14 cellular contexts compared by ENCODE assay signal in the genomic region with DNA sequence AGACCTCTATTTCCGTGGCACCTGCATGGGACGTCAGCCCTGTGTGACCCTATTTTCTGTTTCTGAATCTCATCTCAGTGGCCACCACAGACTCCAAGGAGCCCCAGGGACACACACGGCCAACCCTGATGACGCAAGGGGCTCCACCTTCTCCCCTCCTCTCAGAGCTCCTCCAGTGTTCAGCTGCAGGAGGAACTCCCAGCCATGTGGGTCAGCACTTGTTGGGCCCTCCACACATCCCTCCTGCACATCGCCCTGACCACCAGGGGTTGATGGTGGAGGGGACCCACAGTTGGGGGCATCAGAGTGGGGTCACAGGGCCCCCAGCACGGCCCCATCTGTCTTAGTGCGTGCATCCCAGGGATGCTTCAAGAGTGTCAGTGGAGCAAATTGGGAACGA.
"Had no signal": no experiment of that assay in that cellular context is flagged by ENCODE, and none has a peak within 500 bp of the region (broad histone marks: within the 10 kb centered on the region; RNA-seq: fewer than 3 reads in every experiment).

No MANE protein-coding gene starts in this region.

- DNase-seq: activated naive CD4-positive, alpha-beta T cell treated with anti-CD3 and anti-CD28 coated beads, Interleukin-2, amount 50 U/mL, for 16 hours; heart right ventricle; mammary epithelial cell; naive thymus-derived CD4-positive, alpha-beta T cell; SK-N-SH; small intestine; stimulated activated CD4-positive, alpha-beta T cell treated with anti-CD3 and anti-CD28 coated beads, Interleukin-4, amount 100 ng/mL, for 4 hours; stimulated activated naive CD8-positive, alpha-beta T cell treated with anti-CD3 and anti-CD28 coated beads, Interleukin-15, Interleukin-2, amounts not matched to agents 100 U/mL and 50 U/mL, for 24 hours; T-helper 1 cell; T1000 had no signal

- H3K4me3 Mint-ChIP-seq: activated T-helper 17 cell treated with anti-CD3 and anti-CD28 coated beads, Interleukin-2, amount 50 U/mL, for 72 hours; naive thymus-derived CD4-positive, alpha-beta T cell had no signal

- H3K27me3 ChIP-seq: right atrium auricular region had no signal

- H3K27ac ChIP-seq: gastroesophageal sphincter, heart right ventricle, right atrium auricular region, VCaP had no signal

- H3K4me1 Mint-ChIP-seq: activated T-helper 17 cell treated with anti-CD3 and anti-CD28 coated beads, Interleukin-2, amount 50 U/mL, for 72 hours; naive thymus-derived CD4-positive, alpha-beta T cell had no signal

- H3K9me3 ChIP-seq: SK-N-SH had no signal

- H3K4me2 ChIP-seq: SK-N-SH had no signal

- H3K4me3 ChIP-seq: gastroesophageal sphincter, heart right ventricle, right atrium auricular region had no signal

- H3K36me3 ChIP-seq: gastroesophageal sphincter, heart right ventricle, right atrium auricular region had no signal

- ATAC-seq: activated T-helper 17 cell treated with anti-CD3 and anti-CD28 coated beads, Interleukin-2, amount 50 U/mL, for 72 hours; gastroesophageal sphincter; heart right ventricle; naive thymus-derived CD4-positive, alpha-beta T cell; stimulated activated naive CD8-positive, alpha-beta T cell treated with anti-CD3 and anti-CD28 coated beads, Interleukin-15, Interleukin-2, amounts not matched to agents 100 U/mL and 50 U/mL, for 24 hours had no signal

- H3K27ac Mint-ChIP-seq: activated T-helper 17 cell treated with anti-CD3 and anti-CD28 coated beads, Interleukin-2, amount 50 U/mL, for 72 hours; naive thymus-derived CD4-positive, alpha-beta T cell had no signal

- H3K4me1 ChIP-seq: gastroesophageal sphincter, heart right ventricle, right atrium auricular region had no signal
